ENCODE assay signal across 18 cellular contexts in the genomic region with DNA sequence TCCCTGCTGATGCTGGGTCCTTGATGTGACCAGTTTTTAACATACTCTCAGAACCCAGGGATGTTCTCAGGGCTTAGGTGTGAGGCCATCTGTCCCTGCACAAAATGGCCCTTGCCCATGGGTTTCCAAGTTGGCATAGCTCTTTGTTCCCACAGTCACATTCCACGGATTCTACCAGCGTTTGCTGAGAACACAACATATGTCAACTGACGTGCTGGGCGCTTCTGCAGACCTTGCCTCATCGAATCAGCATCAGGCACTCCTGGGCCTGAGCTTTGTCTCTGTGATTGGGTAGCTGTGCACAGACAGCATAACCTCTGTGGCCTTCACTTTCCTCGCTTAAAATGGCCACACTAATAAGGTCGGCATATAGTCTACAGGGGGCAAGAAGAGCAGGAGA.
"Had no signal": no experiment of that assay in that cellular context is flagged by ENCODE, and none has a peak within 500 bp of the region (broad histone marks: within the 10 kb centered on the region; RNA-seq: fewer than 3 reads in every experiment).

No MANE protein-coding gene starts in this region.

- H3K4me1 ChIP-seq: adrenal gland had no signal

- H3K4me3 Mint-ChIP-seq: activated CD8-positive, alpha-beta memory T cell treated with anti-CD3 and anti-CD28 coated beads, Interleukin-2, amount 10 ng/mL, durations not matched to agents 7 days and 5 days; activated T-cell treated with anti-CD3 and anti-CD28 coated beads, Interleukin-2, amount 50 U/mL, for 4 hours; natural killer cell had no signal

- ATAC-seq: activated CD8-positive, alpha-beta memory T cell treated with anti-CD3 and anti-CD28 coated beads, Interleukin-2, amount 10 ng/mL, durations not matched to agents 7 days and 5 days; activated T-cell treated with anti-CD3 and anti-CD28 coated beads, Interleukin-2, amount 50 U/mL, for 4 hours; T-cell had no signal

- DNase-seq: activated CD4-positive, alpha-beta T cell treated with anti-CD3 and anti-CD28 coated beads, Interleukin-2, amount 50 U/mL, for 48 hours; activated CD8-positive, alpha-beta memory T cell treated with anti-CD3 and anti-CD28 coated beads, Interleukin-2, amount 10 ng/mL, durations not matched to agents 7 days and 5 days; activated effector memory CD4-positive, alpha-beta T cell treated with Interleukin-2 at 50 U/mL for 16 hours; activated naive CD4-positive, alpha-beta T cell treated with anti-CD3 and anti-CD28 coated beads, Interleukin-2, amount 50 U/mL, for 16 hours; activated T-cell treated with anti-CD3 and anti-CD28 coated beads, Interleukin-2, amount 50 U/mL, for 4 hours; adrenal gland; hippocampal formation; natural killer cell; small intestine; stimulated activated CD4-positive, alpha-beta T cell treated with anti-CD3 and anti-CD28 coated beads, Interleukin-4, amount 100 ng/mL, for 4 hours; stimulated activated CD8-positive, alpha-beta memory T cell treated with anti-CD3 and anti-CD28 coated beads, Interleukin-4, amount 100 ng/mL, for 48 hours; T-cell; T1000; testis; upper lobe of right lung had no signal

- H3K9me3 ChIP-seq: adrenal gland, esophagus muscularis mucosa, neutrophil, testis, upper lobe of right lung had no signal

- H3K27ac Mint-ChIP-seq: activated CD8-positive, alpha-beta memory T cell treated with anti-CD3 and anti-CD28 coated beads, Interleukin-2, amount 10 ng/mL, durations not matched to agents 7 days and 5 days; T-cell had no signal

- H3K4me3 ChIP-seq: adrenal gland, esophagus muscularis mucosa, testis, upper lobe of right lung had no signal

- H3K27ac ChIP-seq: adrenal gland, esophagus muscularis mucosa, neutrophil, testis, upper lobe of right lung had no signal

- H3K36me3 Mint-ChIP-seq: activated CD8-positive, alpha-beta memory T cell treated with anti-CD3 and anti-CD28 coated beads, Interleukin-2, amount 10 ng/mL, durations not matched to agents 7 days and 5 days; natural killer cell; T-cell had no signal

- H3K27me3 ChIP-seq: adrenal gland, esophagus muscularis mucosa, neutrophil, testis, upper lobe of right lung had no signal

- H3K9me3 Mint-ChIP-seq: activated T-cell treated with anti-CD3 and anti-CD28 coated beads, Interleukin-2, amount 50 U/mL, for 4 hours; natural killer cell; stimulated activated naive CD8-positive, alpha-beta T cell treated with anti-CD3 and anti-CD28 coated beads, Interleukin-15, Interleukin-2, amounts not matched to agents 100 ng/mL and 50 ng/mL, for 24 hours; T-cell had no signal

- H3K36me3 ChIP-seq: adrenal gland, esophagus muscularis mucosa, neutrophil, upper lobe of right lung had no signal
